ENCODE assay signal across 7 cellular contexts in the genomic region with DNA sequence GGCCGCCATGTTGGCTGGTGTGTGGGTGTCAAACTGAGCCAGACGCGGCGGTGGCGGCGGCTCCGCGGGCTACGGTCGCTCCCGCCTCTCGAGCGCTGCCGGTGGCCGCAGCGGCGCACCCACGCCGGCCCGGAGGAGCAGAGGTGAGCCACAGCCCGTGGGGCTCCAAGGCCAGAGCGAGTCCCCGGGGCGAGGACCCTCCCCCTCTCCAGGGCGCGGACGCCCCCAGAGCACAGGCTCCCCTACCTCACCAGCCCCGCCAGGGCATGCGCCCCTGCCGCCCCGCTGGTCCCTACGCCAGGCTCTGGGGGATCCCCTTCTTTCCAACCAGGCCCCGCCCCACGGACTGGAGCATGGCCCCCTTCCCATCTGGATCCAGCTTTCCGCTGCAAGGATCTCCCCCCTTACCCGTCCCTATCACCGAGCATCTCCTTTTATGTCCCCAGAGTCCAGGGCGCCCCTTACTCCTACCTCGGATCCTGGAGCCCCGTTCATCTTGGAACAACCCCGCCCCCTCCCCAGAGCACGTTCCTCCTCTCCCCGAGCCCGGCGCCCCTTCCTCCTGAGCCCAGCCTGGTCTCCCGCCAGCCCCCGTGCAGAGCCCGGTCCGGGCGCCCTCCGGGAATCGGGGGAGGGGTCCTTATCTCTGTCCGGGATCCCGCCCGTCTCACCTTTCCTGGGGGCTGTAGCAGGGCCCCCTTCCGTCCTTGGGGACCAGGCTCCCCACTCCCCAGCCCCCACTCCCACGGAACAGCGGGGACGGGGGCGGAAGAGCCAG. TPM values are rescaled to one million over a fixed set of nuclear protein-coding genes. Genes with fewer than 3 reads are reported as not detected.
DNase-seq lines count a peak whose midpoint lies in the region; ATAC-seq, FAIRE-seq and TF ChIP-seq lines count a peak whose summit lies in the region.

No MANE protein-coding gene starts in this region.

- peaks cover 14% of the 10 kb centered on the region for H3K4me1 ChIP-seq in RWPE2 (ENCODE audit: insufficient read depth, poor library complexity, severe bottlenecking)

- H3K27ac ChIP-seq in RWPE2 (ENCODE audit: poor library complexity, severe bottlenecking) = peak overlapping the region; percentile 59

- H3K4me3 ChIP-seq in RWPE2 (ENCODE audit: severe bottlenecking) (peak overlapping the region; percentile 100), bronchial epithelial cell (ENCODE audit: low read depth, low read length) (peak overlapping the region; percentile 99)

- DNase-seq in RWPE2 (ENCODE audit: low spot score) = no peak
- DNase-seq in bronchial epithelial cell (ENCODE audit: low read depth) = peak; percentile 22
- DNase-seq in left lobe of liver (ENCODE audit: low spot score) = peak; percentile 56
- DNase-seq in stimulated activated CD4-positive, alpha-beta T cell treated with anti-CD3 and anti-CD28 coated beads, TNF-alpha, amount 100 ng/mL, for 48 hours (ENCODE audit: low read depth in 3 of 3) = peak in 2 of 3 donors; percentile 9 to 18
- no peak for DNase-seq in GDM1 (lab: John Stamatoyannopoulos, UW)

- no peak for FAIRE-seq in bronchial epithelial cell (lab: Jason Lieb, UNC)

- TF ChIP-seq CTCF in RWPE2 (IDR thresholded peaks at IDR 0.05; ENCODE audit: poor library complexity, severe bottlenecking) = no peak
- peak; percentile 21 for TF ChIP-seq CTCF in bronchial epithelial cell (IDR thresholded peaks at IDR 0.05; ENCODE audit: insufficient read depth, low read length, severe bottlenecking)

- no peaks in the 10 kb centered on the region for H3K27me3 ChIP-seq in RWPE2 (ENCODE audit: insufficient read depth, poor library complexity, severe bottlenecking)
- H3K27me3 ChIP-seq in bronchial epithelial cell (ENCODE audit: control insufficient read depth, insufficient read depth, low read length) = no peaks in the 10 kb centered on the region

- H3K36me3 ChIP-seq in RWPE2 (ENCODE audit: low read depth) (peaks cover 17% of the 10 kb centered on the region), bronchial epithelial cell (ENCODE audit: control insufficient read depth, insufficient read depth, low read length) (peaks cover 1% of the 10 kb centered on the region)

- ATAC-seq in GM18867 (IDR thresholded peaks at IDR 0.05; ENCODE audit: unreplicated experiment) = peak; percentile 65
- ATAC-seq in HG02840 (IDR thresholded peaks at IDR 0.05; ENCODE audit: low FRiP score, unreplicated experiment) = peak; percentile 76
- peak; percentile 45 for ATAC-seq in RWPE2 (ENCODE audit: low read depth)
- ATAC-seq in left lobe of liver = peak; percentile 39

- no peaks in the 10 kb centered on the region for H3K9me3 ChIP-seq in RWPE2 (ENCODE audit: severe bottlenecking)

RNA-seq across cellular contexts. Expression of a gene that starts 0.4 kb away (rescaled TPM):
- total RNA-seq in bronchial epithelial cell (13.7 and 23.3 TPM in 2 replicates), left lobe of liver (13.1 TPM)

Comparison
In these comparisons a context has a peak if more than half of its experiments do, and no peak if none do; other contexts are left out.
1. DNase-seq: peak in bronchial epithelial cell (single experiment), left lobe of liver (single experiment) and stimulated activated CD4-positive, alpha-beta T cell treated with anti-CD3 and anti-CD28 coated beads, TNF-alpha, amount 100 ng/mL, for 48 hours (2 of 3); none in RWPE2 (single experiment) and GDM1 (single experiment).
2. Peak in every context shown above with its lines, with median percentiles within 50 percentile points of each other: ATAC-seq.